ENCODE assay signal across 10 cellular contexts in the genomic region with DNA sequence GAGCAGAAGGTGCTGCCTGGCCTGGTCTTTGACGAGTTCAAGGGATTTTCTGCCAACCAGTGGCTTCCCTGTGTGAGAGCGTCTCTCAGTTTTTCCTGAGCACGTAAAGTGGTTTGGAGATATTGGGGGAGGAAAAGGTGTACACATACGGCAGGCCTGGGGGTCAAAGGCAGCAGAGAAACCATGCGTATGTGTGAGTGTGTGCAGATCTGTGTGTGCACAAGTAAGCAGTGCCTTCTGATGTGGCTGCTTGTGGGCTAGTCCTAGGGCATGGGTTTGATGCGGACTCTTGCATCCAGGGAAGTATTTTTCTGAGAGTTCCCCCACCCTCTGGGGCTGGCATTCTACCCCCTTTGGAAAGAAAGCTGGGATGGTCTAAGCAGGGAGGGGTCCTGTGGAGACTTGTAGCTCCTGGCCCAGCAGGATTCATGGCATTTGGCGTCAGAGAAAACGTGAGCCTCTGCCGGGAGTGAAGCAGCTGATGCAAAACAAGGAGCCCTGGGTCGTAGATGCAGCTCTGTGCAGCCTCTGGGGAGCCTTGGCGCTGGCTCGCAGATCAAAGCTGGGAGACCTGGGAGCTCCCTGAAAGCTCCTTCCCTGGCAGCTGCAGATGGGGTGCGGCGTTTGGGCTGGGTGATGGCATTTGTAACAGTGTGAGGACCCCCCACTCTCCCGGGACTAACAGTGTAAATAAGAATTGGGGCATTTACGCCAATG.
DNase-seq lines count a peak whose midpoint lies in the region; ATAC-seq and TF ChIP-seq lines count a peak whose summit lies in the region.
"Had no signal": no experiment of that assay in that cellular context is flagged by ENCODE, and none has a peak within 500 bp of the region (broad histone marks: within the 10 kb centered on the region; RNA-seq: fewer than 3 reads in every experiment).

No MANE protein-coding gene starts in this region.

- H2AFZ ChIP-seq in hepatocyte: no peak overlapping the region

- no peak for TF ChIP-seq POLR2A in tibial nerve (IDR thresholded peaks at IDR 0.05)

- CTCF ChIA-PET in activated naive CD4-positive, alpha-beta T cell treated with anti-CD3 and anti-CD28 coated beads, Interleukin-2, amount 10 ng/mL, durations not matched to agents 7 days and 5 days (lab: Charles Lee): interaction anchor here (0.5 to 0.7 kb wide), 2 partner anchors 8 to 80 kb away, joined by 3 read pairs; no protein-coding TSS in a partner anchor
- CTCF ChIA-PET in Calu3 (lab: Charles Lee): no interaction called here

- no peaks in the 10 kb centered on the region for H3K9me3 Mint-ChIP-seq in activated naive CD4-positive, alpha-beta T cell treated with anti-CD3 and anti-CD28 coated beads, Interleukin-2, amount 10 ng/mL, durations not matched to agents 7 days and 5 days
- no peaks in the 10 kb centered on the region for H3K9me3 Mint-ChIP-seq in Calu3 (ENCODE audit: low read depth, unreplicated experiment)

- H3K9me3 ChIP-seq in hepatocyte (ENCODE audit: low read depth): no peaks in the 10 kb centered on the region
- H3K9me3 ChIP-seq in tibial nerve: no peaks in the 10 kb centered on the region

- DNase-seq in activated naive CD4-positive, alpha-beta T cell treated with anti-CD3 and anti-CD28 coated beads, Interleukin-2, amount 10 ng/mL, durations not matched to agents 7 days and 5 days: peak; percentile 51
- no peak for DNase-seq in activated naive CD4-positive, alpha-beta T cell treated with anti-CD3 and anti-CD28 coated beads, Interleukin-2, amount 50 U/mL, for 16 hours
- DNase-seq in NCI-H446 treated with DMSO at 0.1 percent for 48 hours (lab: John Stamatoyannopoulos, UW): peak; percentile 55
- DNase-seq in hepatocyte (ENCODE audit: low spot score): no peak
- no peak for DNase-seq in tibial nerve (ENCODE audit: low spot score in 2 of 2)
- DNase-seq in NCI-H128 (lab: John Stamatoyannopoulos, UW; ENCODE audit: unreplicated experiment): no peak
- no peak for DNase-seq in Calu3
- DNase-seq: NCI-H510A treated with DMSO at 0.1 percent for 48 hours had no signal

- peaks cover 3% of the 10 kb centered on the region for H3K27me3 Mint-ChIP-seq in activated naive CD4-positive, alpha-beta T cell treated with anti-CD3 and anti-CD28 coated beads, Interleukin-2, amount 10 ng/mL, durations not matched to agents 7 days and 5 days
- no peaks in the 10 kb centered on the region for H3K27me3 Mint-ChIP-seq in Calu3 (ENCODE audit: unreplicated experiment)

- peaks cover 21% of the 10 kb centered on the region for H3K4me1 ChIP-seq in hepatocyte (ENCODE audit: insufficient read depth)
- peaks cover 0 to 91% (median 22%) of the 10 kb centered on the region in 4 donors for H3K4me1 ChIP-seq in tibial nerve

- peaks cover 62% of the 10 kb centered on the region for H3K4me1 Mint-ChIP-seq in activated naive CD4-positive, alpha-beta T cell treated with anti-CD3 and anti-CD28 coated beads, Interleukin-2, amount 10 ng/mL, durations not matched to agents 7 days and 5 days
- no peaks in the 10 kb centered on the region for H3K4me1 Mint-ChIP-seq in Calu3 (ENCODE audit: low read depth, unreplicated experiment)

- H3K4me3 ChIP-seq in hepatocyte (no peak overlapping the region), tibial nerve (peak overlapping the region in 1 of 4 donors; percentile 16)
- H3K4me3 ChIP-seq: coronary artery had no signal

- H3K36me3 Mint-ChIP-seq in activated naive CD4-positive, alpha-beta T cell treated with anti-CD3 and anti-CD28 coated beads, Interleukin-2, amount 10 ng/mL, durations not matched to agents 7 days and 5 days: peaks cover 5% of the 10 kb centered on the region
- no peaks in the 10 kb centered on the region for H3K36me3 Mint-ChIP-seq in Calu3 (ENCODE audit: insufficient read depth, unreplicated experiment)

- peak overlapping the region; percentile 67 for H3K27ac ChIP-seq in hepatocyte
- peak overlapping the region; percentile 69 to 86 (median 74) for H3K27ac ChIP-seq in tibial nerve
- H3K27ac ChIP-seq: coronary artery had no signal

- H3K4me2 ChIP-seq in hepatocyte: peak overlapping the region; percentile 69

- no peaks in the 10 kb centered on the region for H3K79me2 ChIP-seq in hepatocyte

- H3K9me2 ChIP-seq in hepatocyte (replicated peaks; ENCODE audit: insufficient read depth): no peaks in the 10 kb centered on the region

- no peak for ATAC-seq in GM18907 (IDR thresholded peaks at IDR 0.05; ENCODE audit: unreplicated experiment)

- TF ChIP-seq CTCF in hepatocyte (IDR thresholded peaks at IDR 0.05; ENCODE audit: poor library complexity): no peak
- no peak for TF ChIP-seq CTCF in tibial nerve (IDR thresholded peaks at IDR 0.05)
- TF ChIP-seq CTCF in Calu3 (IDR thresholded peaks at IDR 0.05; ENCODE audit: unreplicated experiment): no peak

- H3K27ac Mint-ChIP-seq in activated naive CD4-positive, alpha-beta T cell treated with anti-CD3 and anti-CD28 coated beads, Interleukin-2, amount 10 ng/mL, durations not matched to agents 7 days and 5 days: peak overlapping the region; percentile 99
- no peak overlapping the region for H3K27ac Mint-ChIP-seq in Calu3 (ENCODE audit: unreplicated experiment)

- no TSS peak for BruUV-seq in Calu3 (replicated peaks; lab: Mats Ljungman, UMichigan)

- WGBS in hepatocyte (ENCODE audit: low lambda C conversion rate, missing lambda C conversion rate): 74% methylated on average over 16 of the region's 16 CpGs
- 46 to 50% methylated on average over 16 of the region's 16 CpGs for WGBS in tibial nerve, 2 donors

- H3K27me3 ChIP-seq in hepatocyte (no peaks in the 10 kb centered on the region), tibial nerve (no peaks in the 10 kb centered on the region)

- peak overlapping the region; percentile 90 for H3K4me3 Mint-ChIP-seq in activated naive CD4-positive, alpha-beta T cell treated with anti-CD3 and anti-CD28 coated beads, Interleukin-2, amount 10 ng/mL, durations not matched to agents 7 days and 5 days
- H3K4me3 Mint-ChIP-seq in Calu3 (ENCODE audit: low read depth, unreplicated experiment): no peak overlapping the region

- H4K20me1 ChIP-seq in hepatocyte (ENCODE audit: insufficient read depth, poor library complexity, severe bottlenecking): no peaks in the 10 kb centered on the region

- peak in 1 of 2 donors; percentile 4 for TF ChIP-seq EP300 in tibial nerve (IDR thresholded peaks at IDR 0.05)

- H3K36me3 ChIP-seq in hepatocyte (replicated peaks; ENCODE audit: insufficient read depth, low read depth) (no peaks in the 10 kb centered on the region), tibial nerve (no peaks in the 10 kb centered on the region)

- intact Hi-C loops in Calu3 (cut with micrococcal nuclease; ENCODE audit: unreplicated experiment): no loop called here

Comparison
In these comparisons a context has a peak if more than half of its experiments do, and no peak if none do; other contexts are left out.
1. DNase-seq: peak in activated naive CD4-positive, alpha-beta T cell treated with anti-CD3 and anti-CD28 coated beads, Interleukin-2, amount 10 ng/mL, durations not matched to agents 7 days and 5 days (single experiment) and NCI-H446 treated with DMSO at 0.1 percent for 48 hours (single experiment); none in activated naive CD4-positive, alpha-beta T cell treated with anti-CD3 and anti-CD28 coated beads, Interleukin-2, amount 50 U/mL, for 16 hours (single experiment), hepatocyte (single experiment), tibial nerve (0 of 2), NCI-H128 (single experiment) and Calu3 (single experiment).